In the genomic region with DNA sequence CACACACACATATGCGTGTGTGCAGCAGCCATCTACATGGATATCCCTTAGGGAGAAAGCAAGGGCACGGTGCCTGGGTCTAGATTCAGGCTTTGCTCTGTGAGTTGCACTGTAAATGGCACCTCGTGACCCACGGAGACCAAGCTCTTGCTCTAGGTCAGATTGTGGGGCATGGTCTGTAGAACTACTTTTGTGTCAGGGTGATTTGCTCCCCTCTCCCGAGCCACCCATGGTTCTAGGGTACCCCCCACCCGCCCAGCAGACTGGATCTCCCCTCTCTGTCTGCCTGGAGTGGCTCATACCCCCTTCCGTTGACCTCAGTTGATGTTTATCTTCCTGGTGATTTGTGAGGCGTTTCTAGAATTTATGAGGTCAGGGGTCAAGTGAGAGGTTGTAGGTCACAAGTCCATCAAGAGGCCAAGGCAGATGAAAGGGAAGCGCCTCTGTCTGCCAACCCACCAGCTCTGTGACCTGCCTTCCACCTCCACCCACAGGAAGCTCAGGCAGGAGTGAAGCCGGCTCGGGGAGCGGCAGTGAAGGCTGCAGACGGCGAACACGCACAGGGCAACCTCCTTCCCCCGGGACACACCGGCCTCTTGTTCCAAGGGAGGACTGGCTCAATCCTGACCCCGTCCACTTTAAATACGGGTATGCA, we compare ENCODE assay signal across 8 cellular contexts.
DNase-seq lines count a peak whose midpoint lies in the region; ATAC-seq and TF ChIP-seq lines count a peak whose summit lies in the region.
"Had no signal": no experiment of that assay in that cellular context is flagged by ENCODE, and none has a peak within 500 bp of the region (broad histone marks: within the 10 kb centered on the region; RNA-seq: fewer than 3 reads in every experiment).

No MANE protein-coding gene starts in this region.

- intact Hi-C loops in activated B cell treated with CpG ODN at 0.5 μM for 24 hours (cut with micrococcal nuclease) (no loop called here), esophagus squamous epithelium (cut with DNase I) (no loop called here)

- H3K27ac Mint-ChIP-seq in activated B cell treated with CpG ODN at 0.5 μM for 24 hours (no peak overlapping the region), endothelial cell (ENCODE audit: unreplicated experiment) (no peak overlapping the region)

- peak overlapping the region in 2 of 4 donors; percentile 22 to 64 for H3K27ac ChIP-seq in esophagus squamous epithelium

- TF ChIP-seq CTCF in activated B cell treated with CpG ODN at 0.5 μM for 24 hours (IDR thresholded peaks at IDR 0.05) (no peak), endothelial cell (IDR thresholded peaks at IDR 0.05; ENCODE audit: unreplicated experiment) (no peak), esophagus squamous epithelium (IDR thresholded peaks at IDR 0.05) (no peak)

- H3K36me3 ChIP-seq in esophagus squamous epithelium, result no peaks in the 10 kb centered on the region
- H3K36me3 ChIP-seq: heart right ventricle had no signal

- no peaks in the 10 kb centered on the region for H3K9me3 ChIP-seq in esophagus squamous epithelium
- H3K9me3 ChIP-seq: heart right ventricle had no signal

- peaks cover 0 to 31% (median 19%) of the 10 kb centered on the region in 3 donors for H3K4me1 ChIP-seq in esophagus squamous epithelium

- peaks cover 32% of the 10 kb centered on the region for H3K27me3 Mint-ChIP-seq in activated B cell treated with CpG ODN at 0.5 μM for 24 hours
- no peaks in the 10 kb centered on the region for H3K27me3 Mint-ChIP-seq in endothelial cell (ENCODE audit: unreplicated experiment)

- CTCF ChIA-PET in activated B cell treated with CpG ODN at 0.5 μM for 24 hours (lab: Charles Lee), result no interaction called here

- ATAC-seq in HG03457 (IDR thresholded peaks at IDR 0.05; ENCODE audit: unreplicated experiment), result peak; percentile 15
- ATAC-seq in activated B cell treated with CpG ODN at 0.5 μM for 24 hours (ENCODE audit: low read depth), result peak; percentile 47

- H3K4me3 Mint-ChIP-seq in activated B cell treated with CpG ODN at 0.5 μM for 24 hours (peak overlapping the region; percentile 54), endothelial cell (ENCODE audit: unreplicated experiment) (no peak overlapping the region)

- peak overlapping the region in 1 of 4 donors; percentile 4 for H3K4me3 ChIP-seq in esophagus squamous epithelium

- no peak for DNase-seq in activated B cell treated with CpG ODN at 0.5 μM for 24 hours
- peak; percentile 22 for DNase-seq in endothelial cell (ENCODE audit: low spot score)
- DNase-seq in stimulated activated CD8-positive, alpha-beta memory T cell treated with anti-CD3 and anti-CD28 coated beads, Interleukin-4, amount 100 ng/mL, for 48 hours, result peak; percentile 48
- no peak for DNase-seq in pons (ENCODE audit: low spot score)
- no peak for DNase-seq in NCI-H2107 (lab: John Stamatoyannopoulos, UW)
- no peak for DNase-seq in esophagus squamous epithelium (lab: John Stamatoyannopoulos, UW)

- H3K27me3 ChIP-seq in esophagus squamous epithelium, result peaks cover 0 to 6% (median 0%) of the 10 kb centered on the region in 4 donors

- no peak for TF ChIP-seq POLR2A in esophagus squamous epithelium (IDR thresholded peaks at IDR 0.05)

- POLR2A ChIA-PET in activated B cell treated with CpG ODN at 0.5 μM for 24 hours (lab: Charles Lee), result interaction anchor here (1.2 kb wide), 1 partner anchor 10 kb away, joined by 3 read pairs; no protein-coding TSS in a partner anchor

- H3K9me3 Mint-ChIP-seq in activated B cell treated with CpG ODN at 0.5 μM for 24 hours (no peaks in the 10 kb centered on the region), endothelial cell (ENCODE audit: unreplicated experiment) (no peaks in the 10 kb centered on the region)

- no peaks in the 10 kb centered on the region for H3K36me3 Mint-ChIP-seq in activated B cell treated with CpG ODN at 0.5 μM for 24 hours (ENCODE audit: low read depth)
- H3K36me3 Mint-ChIP-seq in endothelial cell (ENCODE audit: low read depth, unreplicated experiment), result peaks cover 17% of the 10 kb centered on the region

- 67 to 69% methylated on average over 6 to 9 of the region's 19 CpGs for WGBS in esophagus squamous epithelium, 2 donors

- H3K4me1 Mint-ChIP-seq in activated B cell treated with CpG ODN at 0.5 μM for 24 hours (peaks cover 21% of the 10 kb centered on the region), endothelial cell (ENCODE audit: unreplicated experiment) (peaks cover 27% of the 10 kb centered on the region)

Comparison
In these comparisons a context has a peak if more than half of its experiments do, and no peak if none do; other contexts are left out.
1. DNase-seq: peak in endothelial cell (single experiment) and stimulated activated CD8-positive, alpha-beta memory T cell treated with anti-CD3 and anti-CD28 coated beads, Interleukin-4, amount 100 ng/mL, for 48 hours (single experiment); none in activated B cell treated with CpG ODN at 0.5 μM for 24 hours (single experiment), pons (single experiment), NCI-H2107 (single experiment) and esophagus squamous epithelium (single experiment).